ENCODE assay signal across 12 cellular contexts in genomic region chr10:73262105-73262730, GRCh38. TPM values are rescaled to one million over a fixed set of nuclear protein-coding genes. Genes with fewer than 3 reads are reported as not detected.
DNase-seq lines count a peak whose midpoint lies in the region; ATAC-seq and TF ChIP-seq lines count a peak whose summit lies in the region.
"Had no signal": no experiment of that assay in that cellular context is flagged by ENCODE, and none has a peak within 500 bp of the region (broad histone marks: within the 10 kb centered on the region; RNA-seq: fewer than 3 reads in every experiment).

No MANE protein-coding gene starts in this region.

- H3K4me3 ChIP-seq in SJSA1, result no peak overlapping the region
- H3K4me3 ChIP-seq: dorsolateral prefrontal cortex had no signal

- peak overlapping the region; percentile 63 for H3K27ac Mint-ChIP-seq in HFFc6
- H3K27ac Mint-ChIP-seq: activated T-helper 2 cell treated with anti-CD3 and anti-CD28 coated beads, Interferon-gamma antibody, Interleukin-2, Interleukin-4, amounts not matched to agents 10 μg/mL and 5 μg/mL and 100 μg/mL, durations not matched to agents 14 hours and 24 hours and 36 hours; naive thymus-derived CD8-positive, alpha-beta T cell had no signal

- peaks cover 11% of the 10 kb centered on the region; the same call in 1 of the 2 replicates for H3K36me3 Mint-ChIP-seq in HFFc6 (ENCODE audit: low read depth)

- H3K4me1 ChIP-seq in SJSA1 (replicated peaks), result peaks cover 11% of the 10 kb centered on the region

- H3K27me3 ChIP-seq in SJSA1 (replicated peaks), result no peaks in the 10 kb centered on the region
- H3K27me3 ChIP-seq: dorsolateral prefrontal cortex had no signal

- H3K36me3 ChIP-seq in SJSA1, result no peaks in the 10 kb centered on the region

- H3K9me3 ChIP-seq in SJSA1 (replicated peaks), result peaks cover 6% of the 10 kb centered on the region; the same call in 1 of the 2 replicates

- peaks cover 1% of the 10 kb centered on the region for H3K27me3 Mint-ChIP-seq in HFFc6 (ENCODE audit: insufficient read depth)
- H3K27me3 Mint-ChIP-seq: naive thymus-derived CD8-positive, alpha-beta T cell; stimulated activated naive CD8-positive, alpha-beta T cell treated with anti-CD3 and anti-CD28 coated beads, Interleukin-15, Interleukin-2, amounts not matched to agents 100 ng/mL and 50 ng/mL, for 24 hours had no signal

- DNase-seq in A172 (ENCODE audit: low spot score) (peak; percentile 96), HFFc6 (peak; percentile 71), SJSA1 (ENCODE audit: low read depth in 1 of 2, low spot score in 2 of 2) (peak; percentile 44 to 70), fibroblast of gingiva (ENCODE audit: low read depth) (peak; percentile 80), NCI-H345 (lab: John Stamatoyannopoulos, UW) (no peak), T-helper 2 cell (no peak), DMS 273 treated with DMSO at 0.1 percent for 48 hours (lab: John Stamatoyannopoulos, UW) (no peak)
- DNase-seq: dorsolateral prefrontal cortex; naive thymus-derived CD8-positive, alpha-beta T cell had no signal

- H3K27ac ChIP-seq in SJSA1, result peak overlapping the region; percentile 47; the same call in 1 of the 2 replicates
- H3K27ac ChIP-seq: dorsolateral prefrontal cortex had no signal

- no peak for ATAC-seq in GM21529 (IDR thresholded peaks at IDR 0.05; ENCODE audit: unreplicated experiment)
- ATAC-seq: naive thymus-derived CD8-positive, alpha-beta T cell had no signal

- H3K4me3 Mint-ChIP-seq in HFFc6, result peak overlapping the region; percentile 40; the same call in 1 of the 2 replicates
- H3K4me3 Mint-ChIP-seq: naive thymus-derived CD8-positive, alpha-beta T cell; stimulated activated naive CD8-positive, alpha-beta T cell treated with anti-CD3 and anti-CD28 coated beads, Interleukin-15, Interleukin-2, amounts not matched to agents 100 ng/mL and 50 ng/mL, for 24 hours had no signal

- peaks cover 11% of the 10 kb centered on the region for H3K9me3 Mint-ChIP-seq in HFFc6
- H3K9me3 Mint-ChIP-seq: stimulated activated naive CD8-positive, alpha-beta T cell treated with anti-CD3 and anti-CD28 coated beads, Interleukin-15, Interleukin-2, amounts not matched to agents 100 ng/mL and 50 ng/mL, for 24 hours had no signal

- H3K4me1 Mint-ChIP-seq in HFFc6 (ENCODE audit: low read depth), result peaks cover 33% of the 10 kb centered on the region

- TF ChIP-seq CTCF in HFFc6 (IDR thresholded peaks at IDR 0.05), result no peak

RNA-seq across cellular contexts. Expression of gene MRPS16, which starts 9.8 kb away (rescaled TPM):
- 106 and 118 TPM in 2 replicates for total RNA-seq in A172 (2014; rRNA removed; shearing (Covaris generic))
- 100 to 1,000 TPM; 100 to 140 (median 116) TPM for total RNA-seq in HFFc6 (2021; fragmentation: NEBNext Ultra II Directional; extraction: Animal tissue kit (Norgen Biotek cat#: 25700))
- 63.8 and 79.0 TPM in 2 replicates for total RNA-seq in SJSA1 (2014; rRNA removed; shearing (Covaris generic))

RNA-seq across cellular contexts. Expression of gene DNAJC9, which starts 15.2 kb away (rescaled TPM):
- total RNA-seq in A172 (2014; rRNA removed; shearing (Covaris generic)), result 103 and 123 TPM in 2 replicates
- 10 to 100 TPM; 18.6 to 30.9 (median 27.1) TPM for total RNA-seq in HFFc6 (2021; fragmentation: NEBNext Ultra II Directional; extraction: Animal tissue kit (Norgen Biotek cat#: 25700))
- total RNA-seq in SJSA1 (2014; rRNA removed; shearing (Covaris generic)), result 85.5 and 106 TPM in 2 replicates

Comparison
In these comparisons a context has a peak if more than half of its experiments do, and no peak if none do; other contexts are left out.
1. DNase-seq: peak in A172 (single experiment), HFFc6 (single experiment), SJSA1 (2 of 2) and fibroblast of gingiva (single experiment); none in NCI-H345 (single experiment), T-helper 2 cell (0 of 5) and DMS 273 treated with DMSO at 0.1 percent for 48 hours (single experiment).